In genomic region chr7:155746188-155746587, GRCh38 we compare ENCODE assay signal across 10 cellular contexts.
DNase-seq lines count a peak whose midpoint lies in the region; ATAC-seq and TF ChIP-seq lines count a peak whose summit lies in the region.
"Had no signal": no experiment of that assay in that cellular context is flagged by ENCODE, and none has a peak within 500 bp of the region (broad histone marks: within the 10 kb centered on the region; RNA-seq: fewer than 3 reads in every experiment).

No MANE protein-coding gene starts in this region.

- H3K36me3 ChIP-seq in transverse colon = peaks cover 0 to 39% (median 18%) of the 10 kb centered on the region in 4 donors

- intact Hi-C loops in activated naive CD4-positive, alpha-beta T cell treated with anti-CD3 and anti-CD28 coated beads for 36 hours (cut with micrococcal nuclease) = loop anchor here (2.0 kb wide), 1 partner anchor 19 kb away; no protein-coding TSS in a partner anchor
- intact Hi-C loops in transverse colon (cut with DNase I; ENCODE audit: low total_unique reads) = no loop called here

- peaks cover 0 to 31% (median 0%) of the 10 kb centered on the region in 4 donors for H3K4me1 ChIP-seq in transverse colon

- no peak for TF ChIP-seq POLR2A in transverse colon (IDR thresholded peaks at IDR 0.05)

- 75 to 88% methylated on average over 2 of the region's 2 CpGs for WGBS in transverse colon (ENCODE audit: low coverage in 1 of 2), 2 donors

- no peaks in the 10 kb centered on the region for H3K9me3 Mint-ChIP-seq in activated naive CD4-positive, alpha-beta T cell treated with anti-CD3 and anti-CD28 coated beads, Interleukin-2, amount 50 U/mL, for 24 hours
- H3K9me3 Mint-ChIP-seq in activated naive CD4-positive, alpha-beta T cell treated with anti-CD3 and anti-CD28 coated beads for 36 hours = no peaks in the 10 kb centered on the region

- CTCF ChIA-PET in activated naive CD4-positive, alpha-beta T cell treated with anti-CD3 and anti-CD28 coated beads for 36 hours (lab: Charles Lee) = interaction anchor here (0.6 to 1.7 kb wide), 2 partner anchors 147 to 153 kb away, joined by 4 to 6 read pairs; no protein-coding TSS in a partner anchor

- H3K4me3 Mint-ChIP-seq in activated naive CD4-positive, alpha-beta T cell treated with anti-CD3 and anti-CD28 coated beads, Interleukin-2, amount 50 U/mL, for 24 hours = no peak overlapping the region
- H3K4me3 Mint-ChIP-seq in activated naive CD4-positive, alpha-beta T cell treated with anti-CD3 and anti-CD28 coated beads for 36 hours = no peak overlapping the region

- H3K27ac Mint-ChIP-seq in activated naive CD4-positive, alpha-beta T cell treated with anti-CD3 and anti-CD28 coated beads, Interleukin-2, amount 50 U/mL, for 24 hours = peak overlapping the region; percentile 90
- H3K27ac Mint-ChIP-seq in activated naive CD4-positive, alpha-beta T cell treated with anti-CD3 and anti-CD28 coated beads for 36 hours = no peak overlapping the region

- no peak for TF ChIP-seq CTCF in transverse colon (IDR thresholded peaks at IDR 0.05)

- H3K27me3 ChIP-seq in transverse colon = no peaks in the 10 kb centered on the region

- peak overlapping the region in 1 of 4 donors; percentile 46 for H3K27ac ChIP-seq in transverse colon

- H3K27me3 Mint-ChIP-seq in activated naive CD4-positive, alpha-beta T cell treated with anti-CD3 and anti-CD28 coated beads, Interleukin-2, amount 50 U/mL, for 24 hours = no peaks in the 10 kb centered on the region
- H3K27me3 Mint-ChIP-seq in activated naive CD4-positive, alpha-beta T cell treated with anti-CD3 and anti-CD28 coated beads for 36 hours (ENCODE audit: low read depth) = no peaks in the 10 kb centered on the region

- H3K4me1 Mint-ChIP-seq in activated naive CD4-positive, alpha-beta T cell treated with anti-CD3 and anti-CD28 coated beads, Interleukin-2, amount 50 U/mL, for 24 hours = peaks cover 60% of the 10 kb centered on the region
- peaks cover 53% of the 10 kb centered on the region for H3K4me1 Mint-ChIP-seq in activated naive CD4-positive, alpha-beta T cell treated with anti-CD3 and anti-CD28 coated beads for 36 hours (ENCODE audit: low read depth)

- no peaks in the 10 kb centered on the region for H3K9me3 ChIP-seq in transverse colon

- no peak overlapping the region for H3K4me3 ChIP-seq in transverse colon

- DNase-seq in activated naive CD4-positive, alpha-beta T cell treated with anti-CD3 and anti-CD28 coated beads for 36 hours = no peak
- peak; percentile 41 for DNase-seq in transverse colon
- DNase-seq in DMS 273 (lab: John Stamatoyannopoulos, UW; ENCODE audit: unreplicated experiment) = no peak
- no peak for DNase-seq in AG08396 (ENCODE audit: low spot score)
- no peak for DNase-seq in inferior parietal cortex (ENCODE audit: extremely low spot score)
- DNase-seq: activated naive CD4-positive, alpha-beta T cell; NCI-H1694 had no signal

- ATAC-seq in GM21825 (IDR thresholded peaks at IDR 0.05; ENCODE audit: unreplicated experiment) = peak; percentile 52
- ATAC-seq in HG03439 (IDR thresholded peaks at IDR 0.05; ENCODE audit: unreplicated experiment) = peak; percentile 82

- in situ Hi-C loops in transverse colon (cut with MboI; ENCODE audit: low pct_ligation_motif_present in 1 of 4, low pct_unique_long_range_greater_than_20kb in 1 of 4, low sequenced_read_pairs in 3 of 4) = no loop called here

- TF ChIP-seq EP300 in transverse colon (IDR thresholded peaks at IDR 0.05; ENCODE audit: low read depth) = no peak

- H3K36me3 Mint-ChIP-seq in activated naive CD4-positive, alpha-beta T cell treated with anti-CD3 and anti-CD28 coated beads, Interleukin-2, amount 50 U/mL, for 24 hours = peaks cover 12% of the 10 kb centered on the region
- peaks cover 35% of the 10 kb centered on the region for H3K36me3 Mint-ChIP-seq in activated naive CD4-positive, alpha-beta T cell treated with anti-CD3 and anti-CD28 coated beads for 36 hours (ENCODE audit: low read depth)
